In the genomic region with DNA sequence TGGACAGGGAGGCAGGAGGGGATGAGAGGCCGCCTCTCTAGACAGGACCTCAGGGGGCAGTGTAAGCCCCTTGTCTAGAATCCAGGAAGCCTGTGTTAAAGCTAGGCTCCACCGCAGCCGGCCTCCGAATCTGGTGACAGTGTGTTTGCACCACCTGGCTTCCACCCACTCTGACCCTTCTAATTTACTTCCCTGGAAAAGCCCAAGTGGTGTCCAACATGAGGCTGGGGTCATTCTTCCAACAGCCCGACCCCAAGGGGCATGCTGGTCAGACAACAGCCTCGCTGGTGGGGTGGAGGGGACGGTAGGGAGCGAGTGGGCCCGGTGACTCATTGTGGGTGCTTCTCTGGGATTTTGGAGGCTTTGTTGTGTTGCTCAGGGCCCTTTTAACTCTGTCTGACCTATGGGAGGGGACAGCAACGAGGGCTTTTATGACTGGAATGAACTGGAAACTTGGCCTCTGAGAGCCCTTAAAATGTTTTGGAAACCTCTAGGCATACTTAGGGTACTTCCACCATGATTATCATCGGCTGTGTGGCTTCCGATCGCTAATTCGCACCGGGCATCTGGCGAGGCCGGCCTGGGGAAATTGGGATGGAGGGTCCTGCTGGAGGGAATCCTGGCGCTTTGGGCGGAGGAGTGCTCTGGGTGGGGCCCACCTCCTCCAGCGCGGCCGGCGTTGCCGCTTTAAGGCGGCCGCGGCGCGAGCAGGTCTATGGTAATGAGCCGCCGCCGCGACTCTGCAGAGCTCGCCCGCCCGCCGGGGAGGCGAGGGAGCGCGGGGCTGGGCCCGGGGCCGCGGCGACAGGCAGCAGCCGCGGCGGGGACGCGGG, we compare ENCODE assay signal across 8 cellular contexts. TPM values are rescaled to one million over a fixed set of nuclear protein-coding genes. Genes with fewer than 3 reads are reported as not detected.
DNase-seq lines count a peak whose midpoint lies in the region; ATAC-seq and TF ChIP-seq lines count a peak whose summit lies in the region.

Gene CELSR2, plus strand, starts transcription at position 743 of the 833 bp plus-strand sequence. CDS start 541 bp downstream, outside the sequence.

- H3K23ac ChIP-seq in IMR-90 (ENCODE audit: low read depth, low read length), result peak within 1 kb of the TSS; percentile 71; the same call in 1 of the 2 replicates

- no peak for TF ChIP-seq RAD21 in IMR-90 (IDR thresholded peaks at IDR 0.05; ENCODE audit: low read length)

- TF ChIP-seq CTCF in IMR-90 (conservative IDR thresholded peaks at IDR 0.05; ENCODE audit: low read depth, low read length) (no peak), heart right ventricle (IDR thresholded peaks at IDR 0.05) (no peak), uterus (IDR thresholded peaks at IDR 0.05) (no peak)

- H3K4ac ChIP-seq in IMR-90 (ENCODE audit: low read depth, low read length), result peak within 1 kb of the TSS; percentile 52; the same call in 1 of the 2 replicates

- H3K4me3 ChIP-seq in IMR-90 (ENCODE audit: insufficient read depth, low read depth, low read length) (peak within 1 kb of the TSS; percentile 54), SK-N-MC (peak within 1 kb of the TSS; percentile 75), heart right ventricle (peak within 1 kb of the TSS in 9 of 10 donors; percentile 44 to 77 (median 57)), uterus (peak within 1 kb of the TSS; percentile 8 to 57)

- in situ Hi-C loops in IMR-90 (cut with MboI; ENCODE audit: low sequenced_read_pairs), result no loop called here

- intact Hi-C loops in IMR-90 (cut with micrococcal nuclease), result loop anchor here (1.0 kb wide), 1 partner anchor 9 kb away; no protein-coding TSS in a partner anchor
- intact Hi-C loops in heart right ventricle (cut with DNase I), result no loop called here
- intact Hi-C loops in posterior vena cava (cut with DNase I), result no loop called here
- intact Hi-C loops in uterus (cut with DNase I; ENCODE audit: low total_unique reads), result no loop called here

- H3K18ac ChIP-seq in IMR-90 (ENCODE audit: low read depth, low read length), result no peak within 1 kb of the TSS

- H2BK5ac ChIP-seq in IMR-90 (ENCODE audit: low read depth, low read length, poor library complexity, severe bottlenecking), result no peak within 1 kb of the TSS

- no peaks in the 10 kb centered on the region; the same call in 1 of the 2 replicates for H3K9me1 ChIP-seq in IMR-90 (ENCODE audit: insufficient read depth, low read length)

- POLR2A ChIA-PET in IMR-90 (lab: Charles Lee; ENCODE audit: unreplicated experiment), result interaction anchor here (0.5 kb wide), 2 partner anchors 7 to 178 kb away, joined by 3 to 10 read pairs; no protein-coding TSS in a partner anchor
- POLR2A ChIA-PET in activated naive CD8-positive, alpha-beta T cell treated with anti-CD3 and anti-CD28 coated beads, Interleukin-2, amount 10 ng/mL, durations not matched to agents 7 days and 5 days (lab: Charles Lee), result interaction anchor here (0.6 to 1.9 kb wide), 5 partner anchors 8 to 234 kb away, joined by 3 to 7 read pairs (median 4); partner anchors contain the start of genes ATXN7L2 and SARS1

- no peak within 1 kb of the TSS for H3K27ac ChIP-seq in IMR-90 (ENCODE audit: insufficient read depth, low read length)
- H3K27ac ChIP-seq in SK-N-MC, result no peak within 1 kb of the TSS
- no peak within 1 kb of the TSS for H3K27ac ChIP-seq in heart right ventricle
- peak within 1 kb of the TSS in 1 of 2 donors; percentile 13 for H3K27ac ChIP-seq in uterus

- H3K56ac ChIP-seq in IMR-90 (ENCODE audit: extremely low read depth, insufficient read depth, low read length), result no peak within 1 kb of the TSS

- H4K20me1 ChIP-seq in IMR-90 (ENCODE audit: insufficient read depth, low read length), result no peaks in the 10 kb centered on the region

- H2BK20ac ChIP-seq in IMR-90 (ENCODE audit: low read depth, low read length), result no peak within 1 kb of the TSS

- H2BK120ac ChIP-seq in IMR-90 (ENCODE audit: low read depth, low read length), result peak within 1 kb of the TSS; percentile 56; the same call in 1 of the 2 replicates

- no peaks in the 10 kb centered on the region for H3K36me3 Mint-ChIP-seq in activated naive CD8-positive, alpha-beta T cell treated with anti-CD3 and anti-CD28 coated beads, Interleukin-2, amount 10 ng/mL, durations not matched to agents 7 days and 5 days

- peak; percentile 24 for DNase-seq in DMS153 (lab: John Stamatoyannopoulos, UW)
- DNase-seq in IMR-90, result peak; percentile 54
- DNase-seq in SK-N-MC (ENCODE audit: low read depth, low spot score), result no peak
- DNase-seq in activated naive CD8-positive, alpha-beta T cell treated with anti-CD3 and anti-CD28 coated beads, Interleukin-2, amount 10 ng/mL, durations not matched to agents 7 days and 5 days, result peak; percentile 84
- DNase-seq in heart right ventricle, result peak in 1 of 2 donors; percentile 68
- DNase-seq in posterior vena cava (ENCODE audit: low spot score), result peak; percentile 85
- DNase-seq in uterus, result peak in 1 of 2 donors; percentile 41

- H3K9ac ChIP-seq in IMR-90 (ENCODE audit: low read depth, low read length) (no peak within 1 kb of the TSS), SK-N-MC (ENCODE audit: insufficient read length) (no peak within 1 kb of the TSS)

- TF ChIP-seq POLR2A in IMR-90 (IDR thresholded peaks at IDR 0.05; ENCODE audit: low read depth, low read length), result no peak
- TF ChIP-seq POLR2A in uterus (IDR thresholded peaks at IDR 0.05), result peak in 1 of 2 donors; percentile 43

- H3K4me1 ChIP-seq in IMR-90 (ENCODE audit: control insufficient read depth, insufficient read depth, low read length) (peaks cover 13% of the 10 kb centered on the region), heart right ventricle (peaks cover 6 to 23% (median 13%) of the 10 kb centered on the region in 9 donors), uterus (peaks cover 0 to 9% of the 10 kb centered on the region in 2 donors)

- H3K4me1 Mint-ChIP-seq in activated naive CD8-positive, alpha-beta T cell treated with anti-CD3 and anti-CD28 coated beads, Interleukin-2, amount 10 ng/mL, durations not matched to agents 7 days and 5 days, result no peaks in the 10 kb centered on the region

- H4K5ac ChIP-seq in IMR-90 (ENCODE audit: low read depth, low read length), result no peak within 1 kb of the TSS; the same call in 1 of the 2 replicates

- H3K27me3 ChIP-seq in IMR-90 (ENCODE audit: control insufficient read depth, insufficient read depth, low read length) (no peaks in the 10 kb centered on the region), heart right ventricle (peaks cover 0 to 27% (median 8%) of the 10 kb centered on the region in 7 donors), uterus (no peaks in the 10 kb centered on the region)

- H3K14ac ChIP-seq in IMR-90 (replicated peaks; ENCODE audit: low read depth, low read length), result peak within 1 kb of the TSS; percentile 37; the same call in 1 of the 2 replicates

- H2AK9ac ChIP-seq in IMR-90 (replicated peaks; ENCODE audit: low read depth, low read length, poor library complexity), result peak within 1 kb of the TSS; percentile 67

- peak within 1 kb of the TSS; percentile 76 for H3K4me2 ChIP-seq in IMR-90 (ENCODE audit: low read depth, low read length)

- peak within 1 kb of the TSS; percentile 90 for H2AFZ ChIP-seq in IMR-90 (replicated peaks; ENCODE audit: low read length, poor library complexity)

- no peaks in the 10 kb centered on the region for H3K9me3 Mint-ChIP-seq in activated naive CD8-positive, alpha-beta T cell treated with anti-CD3 and anti-CD28 coated beads, Interleukin-2, amount 10 ng/mL, durations not matched to agents 7 days and 5 days

- dilution Hi-C loops in IMR-90 (cut with HindIII; ENCODE audit: low sequenced_read_pairs, unreplicated experiment), result no loop called here

- CTCF ChIA-PET in IMR-90 (lab: Yijun Ruan, JAX), result no interaction called here

- ATAC-seq in GM21515 (IDR thresholded peaks at IDR 0.05; ENCODE audit: unreplicated experiment), result peak; percentile 73
- peak; percentile 88 for ATAC-seq in IMR-90 (ENCODE audit: low read depth)
- peak; percentile 94 for ATAC-seq in activated naive CD8-positive, alpha-beta T cell treated with anti-CD3 and anti-CD28 coated beads, Interleukin-2, amount 10 ng/mL, durations not matched to agents 7 days and 5 days (ENCODE audit: low read depth)
- peak; percentile 43 to 72 (median 66) for ATAC-seq in heart right ventricle

- H4K91ac ChIP-seq in IMR-90 (ENCODE audit: insufficient read depth, low read depth, low read length), result peak within 1 kb of the TSS; percentile 36; the same call in 1 of the 2 replicates

- H3K79me1 ChIP-seq in IMR-90 (ENCODE audit: low read depth in 1 of 2, low read length in 2 of 2), result no peaks in the 10 kb centered on the region

- H4K8ac ChIP-seq in IMR-90 (ENCODE audit: low read depth in 2 of 2, low read length in 2 of 2), result peak within 1 kb of the TSS in 1 of 2 experiments; percentile 57; a peak in 2 of 4 replicates

- H2BK15ac ChIP-seq in IMR-90 (ENCODE audit: low read depth, low read length), result 0 out of 3 replicates have a peak within 1 kb of the TSS, but pooled peaks have one; percentile 8

- H3K9me3 ChIP-seq in IMR-90 (ENCODE audit: control insufficient read depth, insufficient read depth, low read length) (no peaks in the 10 kb centered on the region), SK-N-MC (ENCODE audit: low read depth, low read length) (no peaks in the 10 kb centered on the region), heart right ventricle (no peaks in the 10 kb centered on the region), uterus (no peaks in the 10 kb centered on the region)

- WGBS in IMR-90 (ENCODE audit: extremely low coverage in 2 of 2, insufficient read length in 1 of 2), 2 experiments, result 9% methylated on average over 18 of the region's 49 CpGs; no CpG with 5 or more reads in 1 of the 2 experiments
- 14 to 15% methylated on average over 49 of the region's 49 CpGs for whole genome bisulfite sequencing in heart right ventricle, 2 donors

- no peaks in the 10 kb centered on the region for H3K36me3 ChIP-seq in IMR-90 (ENCODE audit: control insufficient read depth, insufficient read depth, low read length)
- H3K36me3 ChIP-seq in SK-N-MC (ENCODE audit: insufficient read depth, low read length), result no peaks in the 10 kb centered on the region; the same call in 1 of the 2 replicates
- no peaks in the 10 kb centered on the region for H3K36me3 ChIP-seq in heart right ventricle
- H3K36me3 ChIP-seq in uterus, result no peaks in the 10 kb centered on the region

- peak within 1 kb of the TSS; percentile 68 for H3K4me3 Mint-ChIP-seq in activated naive CD8-positive, alpha-beta T cell treated with anti-CD3 and anti-CD28 coated beads, Interleukin-2, amount 10 ng/mL, durations not matched to agents 7 days and 5 days

- H2AK5ac ChIP-seq in IMR-90 (ENCODE audit: low read depth, low read length), result peak within 1 kb of the TSS; percentile 49; the same call in 1 of the 2 replicates

- peaks cover 13% of the 10 kb centered on the region for H3K27me3 Mint-ChIP-seq in activated naive CD8-positive, alpha-beta T cell treated with anti-CD3 and anti-CD28 coated beads, Interleukin-2, amount 10 ng/mL, durations not matched to agents 7 days and 5 days

- no TSS peak for BruUV-seq in IMR-90 (replicated peaks; lab: Mats Ljungman, UMichigan)

- H3K27ac Mint-ChIP-seq in activated naive CD8-positive, alpha-beta T cell treated with anti-CD3 and anti-CD28 coated beads, Interleukin-2, amount 10 ng/mL, durations not matched to agents 7 days and 5 days, result no peak within 1 kb of the TSS

RNA-seq across cellular contexts. Expression of gene CELSR2, which starts in this region (rescaled TPM):
- total RNA-seq in IMR-90 (2012; rRNA removed) (1.1 and 1.3 TPM in 2 replicates), heart right ventricle (10 to 100 TPM in 1 of 10 donors, 1 to 10 TPM in 9; 4.9 to 10.6 (median 6.3) TPM), posterior vena cava (1 to 10 TPM; 2.8 to 3.3 TPM), uterus (1 to 10 TPM in 3 of 4 donors, under 1 TPM in 1; 0.26 to 9.6 (median 5.4) TPM)
- polyA plus RNA-seq in IMR-90 (2012; rRNA removed) (5.0 and 5.3 TPM in 2 replicates), heart right ventricle (1 to 10 TPM in 1 of 2 donors, under 1 TPM in 1; 0.93 to 1.8 TPM)
- polyA plus RNA-seq in IMR-90 (2012; cell fraction: cytosol; rRNA removed), result 2.5 and 5.4 TPM in 2 replicates
- 10.8 and 19.0 TPM in 2 replicates for polyA plus RNA-seq in IMR-90 (2012; cell fraction: nucleus; rRNA removed; ENCODE audit: low replicate concordance)
- 1 to 10 TPM; 6.3 to 6.9 TPM for total RNA-seq in activated naive CD8-positive, alpha-beta T cell treated with anti-CD3 and anti-CD28 coated beads, Interleukin-2, amount 10 ng/mL, durations not matched to agents 7 days and 5 days
